35 cellular contexts compared by ENCODE assay signal in the genomic region with DNA sequence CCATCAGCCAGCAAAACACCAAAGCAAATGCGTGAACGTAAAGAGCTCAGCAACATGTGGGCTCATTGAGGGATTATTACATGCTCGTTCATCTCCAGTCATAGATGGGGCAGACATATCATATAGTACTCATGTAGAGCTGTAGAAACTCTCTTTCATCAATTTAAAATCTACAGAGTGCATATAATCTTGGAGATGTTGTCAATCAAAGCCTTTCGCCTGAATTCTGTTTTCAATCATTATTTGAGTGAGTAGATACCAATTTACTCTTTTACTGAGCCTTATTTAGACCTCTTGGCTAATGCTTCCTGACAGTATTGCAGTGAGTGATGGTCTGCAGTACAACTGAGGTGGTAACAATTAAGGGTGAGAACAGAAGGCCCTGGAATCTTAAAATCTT. TPM values are rescaled to one million over a fixed set of nuclear protein-coding genes. Genes with fewer than 3 reads are reported as not detected.
"Had no signal": no experiment of that assay in that cellular context is flagged by ENCODE, and none has a peak within 500 bp of the region (broad histone marks: within the 10 kb centered on the region; RNA-seq: fewer than 3 reads in every experiment).

No MANE protein-coding gene starts in this region.

- DNase-seq: activated CD4-positive, alpha-beta memory T cell treated with anti-CD3 and anti-CD28 coated beads for 36 hours; activated CD4-positive, alpha-beta T cell treated with anti-CD3 and anti-CD28 coated beads for 36 hours; activated CD4-positive, alpha-beta T cell treated with anti-CD3 and anti-CD28 coated beads, Interleukin-2, amount 10 ng/mL, durations not matched to agents 24 days and 14 days; activated CD4-positive, CD25-positive, alpha-beta regulatory T cell; activated CD4-positive, CD25-positive, alpha-beta regulatory T cell treated with anti-CD3 and anti-CD28 coated beads, Interleukin-2, amount 50 U/mL, for 72 hours; activated CD8-positive, alpha-beta memory T cell treated with anti-CD3 and anti-CD28 coated beads, Interleukin-2, amount 50 U/mL, for 48 hours; activated CD8-positive, alpha-beta T cell treated with anti-CD3 and anti-CD28 coated beads, Interleukin-2, amount 10 ng/mL, durations not matched to agents 7 days and 5 days; activated effector memory CD4-positive, alpha-beta T cell treated with Interleukin-2 at 50 U/mL for 16 hours; activated gamma-delta T cell treated with Interleukin-2 at 50 U/mL for 16 hours; activated naive CD4-positive, alpha-beta T cell treated with anti-CD3 and anti-CD28 coated beads, Interleukin-2, amount 50 U/mL, for 16 hours; activated naive CD4-positive, alpha-beta T cell treated with Interleukin-2 at 50 U/mL for 16 hours; activated T-cell treated with anti-CD3 and anti-CD28 coated beads for 4 hours; activated T-cell treated with anti-CD3 and anti-CD28 coated beads, Interleukin-2, amount 50 U/mL, for 24 hours; amniotic stem cell; anterior cingulate cortex; brain microvascular endothelial cell; cortex of kidney; dermis blood vessel endothelial cell; effector CD4-positive, alpha-beta T cell; effector memory CD8-positive, alpha-beta T cell; erythroblast; foreskin keratinocyte; gastrocnemius medialis; glutamatergic neuron; heart left ventricle; T-helper 2 cell had no signal

- H3K27ac ChIP-seq: brain microvascular endothelial cell, esophagus muscularis mucosa, foreskin keratinocyte, gastrocnemius medialis, heart left ventricle had no signal

- H3K4me1 ChIP-seq: esophagus muscularis mucosa, foreskin keratinocyte, gastrocnemius medialis, heart left ventricle had no signal

- H3K36me3 ChIP-seq: brain microvascular endothelial cell, esophagus muscularis mucosa, gastrocnemius medialis, heart left ventricle had no signal

- H3K4me3 ChIP-seq: esophagus muscularis mucosa, gastrocnemius medialis, heart left ventricle had no signal

- H3K27me3 ChIP-seq: brain microvascular endothelial cell, esophagus muscularis mucosa, foreskin keratinocyte, gastrocnemius medialis, heart left ventricle had no signal

- FAIRE-seq: astrocyte, bronchial epithelial cell, colon had no signal

- H3K9me3 ChIP-seq: esophagus muscularis mucosa, gastrocnemius medialis, heart left ventricle had no signal

RNA-seq across cellular contexts. Expression of gene RIT2, which starts 7.0 kb away (rescaled TPM):
- total RNA-seq: activated CD4-positive, alpha-beta memory T cell treated with anti-CD3 and anti-CD28 coated beads for 36 hours; activated CD4-positive, alpha-beta T cell treated with anti-CD3 and anti-CD28 coated beads for 36 hours; activated CD4-positive, alpha-beta T cell treated with anti-CD3 and anti-CD28 coated beads, Interleukin-2, amount 10 ng/mL, durations not matched to agents 24 days and 14 days; activated CD8-positive, alpha-beta T cell treated with anti-CD3 and anti-CD28 coated beads, Interleukin-2, amount 10 ng/mL, durations not matched to agents 7 days and 5 days; activated T-helper 17 cell treated with anti-CD3 and anti-CD28 coated beads, Interleukin-2, amount 50 U/mL, for 72 hours; astrocyte; bronchial epithelial cell; cardiac septum; chondrocyte; dermis blood vessel endothelial cell; esophagus muscularis mucosa; foreskin keratinocyte; gastrocnemius medialis; heart left ventricle; T-helper 1 cell treated with Interleukin-12 subunit alpha and Interleukin-12 subunit beta and Interleukin-4 antibody, amounts not matched to agents 30 ng/mL and 1 ng/mL, for 36 hours had no signal
- polyA plus RNA-seq: adipose tissue, foreskin keratinocyte, heart left ventricle had no signal
